ENCODE assay signal across 26 cellular contexts in the genomic region with DNA sequence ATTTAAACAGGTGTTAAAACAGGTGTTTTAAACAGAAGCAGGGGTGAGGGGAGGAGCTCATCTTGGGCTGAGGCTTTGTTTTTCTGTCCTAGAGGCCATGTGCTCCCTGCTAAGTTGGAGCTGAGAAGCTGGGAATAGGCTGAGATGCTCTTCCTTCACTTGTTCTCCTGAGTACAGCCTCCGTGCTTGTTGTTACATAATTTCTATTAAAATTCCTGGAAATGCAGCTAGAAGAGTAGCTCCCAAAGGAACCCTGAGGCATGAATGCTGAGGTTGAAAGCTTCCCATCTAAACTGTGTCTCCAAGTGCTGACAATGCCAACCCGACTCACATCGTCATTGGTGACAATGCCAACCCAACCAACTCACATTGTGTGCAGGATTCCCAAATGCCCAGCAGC.
"Had no signal": no experiment of that assay in that cellular context is flagged by ENCODE, and none has a peak within 500 bp of the region (broad histone marks: within the 10 kb centered on the region; RNA-seq: fewer than 3 reads in every experiment).

No MANE protein-coding gene starts in this region.

- DNase-seq: activated B cell treated with CpG ODN at 0.5 μM for 24 hours; activated CD4-positive, alpha-beta memory T cell treated with anti-CD3 and anti-CD28 coated beads for 36 hours; activated CD4-positive, alpha-beta T cell treated with anti-CD3 and anti-CD28 coated beads for 4 hours; activated CD4-positive, alpha-beta T cell treated with anti-CD3 and anti-CD28 coated beads, Interleukin-2, amount 50 U/mL, for 1 hour; activated CD4-positive, CD25-positive, alpha-beta regulatory T cell treated with anti-CD3 and anti-CD28 coated beads, Interleukin-2, amount 50 U/mL, for 72 hours; activated CD8-positive, alpha-beta memory T cell treated with anti-CD3 and anti-CD28 coated beads, Interleukin-2, amount 50 U/mL, for 4 hours; activated effector memory CD4-positive, alpha-beta T cell treated with Interleukin-2 at 50 U/mL for 16 hours; activated naive CD4-positive, alpha-beta T cell treated with anti-CD3 and anti-CD28 coated beads, Interleukin-2, amount 50 U/mL, for 16 hours; activated naive CD8-positive, alpha-beta T cell treated with anti-CD3 and anti-CD28 coated beads, Interleukin-2, amount 10 ng/mL, durations not matched to agents 7 days and 5 days; activated T-cell treated with anti-CD3 and anti-CD28 coated beads, Interleukin-2, amount 50 U/mL, for 48 hours; amygdala; NCI-H1092 treated with DMSO at 0.1 percent for 48 hours; NCI-H1417; NCI-H146; NCI-H187; NCI-H2029 treated with DMSO at 0.1 percent for 48 hours; NCI-H2107; NCI-H226; NCI-H446 treated with DMSO at 0.1 percent for 48 hours; NCI-H524; NCI-H69; NCI-H82; PC-3; SIG-M5; T-cell; T-helper 17 cell had no signal
